In the genomic region with DNA sequence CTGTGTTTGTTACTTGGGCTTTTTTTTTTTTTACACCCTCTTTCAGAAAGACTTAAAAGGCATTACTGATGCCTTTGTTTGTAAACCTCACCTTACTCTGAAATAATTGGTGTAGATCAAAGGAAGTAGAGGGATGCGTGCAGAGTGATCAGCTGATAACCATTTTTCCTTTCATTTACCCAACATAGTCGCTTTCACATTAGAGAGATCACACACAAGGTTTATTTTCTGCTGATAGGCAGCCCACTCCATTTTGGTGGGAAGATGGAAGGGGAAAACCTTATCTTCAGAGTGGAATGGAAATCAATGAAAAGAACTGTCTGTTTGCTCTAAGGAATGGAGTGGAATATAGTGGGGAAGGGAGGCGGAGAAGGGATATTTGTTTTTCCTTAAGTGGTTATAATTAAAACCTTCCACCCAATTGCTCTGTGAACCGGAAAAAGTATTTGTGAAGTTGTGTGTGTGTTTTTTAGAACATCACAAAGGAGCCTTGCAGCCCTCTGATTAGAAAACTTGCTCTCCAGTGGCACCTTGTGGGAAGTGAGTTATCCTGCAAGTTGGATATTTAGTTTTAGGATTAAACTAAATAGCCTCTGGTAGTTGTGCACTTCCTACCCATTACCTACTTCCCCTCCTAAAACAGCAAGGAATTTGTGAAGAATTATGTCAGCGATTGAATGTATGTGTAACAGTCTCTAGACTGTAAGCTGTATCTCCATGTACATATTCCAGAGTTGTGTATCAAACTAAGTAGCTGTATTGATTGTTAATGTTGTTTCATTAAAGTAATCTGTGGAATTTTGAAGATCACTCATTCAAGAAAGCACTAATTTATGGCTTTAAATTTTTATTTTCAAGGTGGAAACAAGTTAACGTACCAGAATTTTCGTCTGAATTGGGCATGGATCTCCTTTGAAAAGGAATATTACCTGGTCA, we compare ENCODE assay signal across 8 cellular contexts.
DNase-seq lines count a peak whose midpoint lies in the region; ATAC-seq and TF ChIP-seq lines count a peak whose summit lies in the region.

No MANE protein-coding gene starts in this region.

- peak; percentile 55 for ATAC-seq in HG03565 (IDR thresholded peaks at IDR 0.05; ENCODE audit: unreplicated experiment)
- no peak for ATAC-seq in HG03439 (IDR thresholded peaks at IDR 0.05; ENCODE audit: unreplicated experiment)
- no peak for ATAC-seq in sciatic nerve

- DNase-seq in ELR (ENCODE audit: low read depth) (peak; percentile 40), SHP77 treated with DMSO at 0.1 percent for 48 hours (lab: John Stamatoyannopoulos, UW) (peak; percentile 23), foreskin melanocyte (peak; percentile 49), retinal pigment epithelial cell (ENCODE audit: low read depth) (no peak), germinal center (ENCODE audit: low spot score) (no peak), sciatic nerve (ENCODE audit: low spot score) (no peak)

- TF ChIP-seq CTCF in retinal pigment epithelial cell (conservative IDR thresholded peaks at IDR 0.05; ENCODE audit: low read depth, low read length): peak; percentile 76

- H3K4me3 ChIP-seq in retinal pigment epithelial cell (ENCODE audit: low read length): no peak overlapping the region

- intact Hi-C loops in sciatic nerve (cut with DNase I): no loop called here

Comparison
In these comparisons a context has a peak if more than half of its experiments do, and no peak if none do; other contexts are left out.
1. DNase-seq: peak in ELR (single experiment), SHP77 treated with DMSO at 0.1 percent for 48 hours (single experiment) and foreskin melanocyte (single experiment); none in retinal pigment epithelial cell (single experiment), germinal center (single experiment) and sciatic nerve (single experiment).